In the genomic region with DNA sequence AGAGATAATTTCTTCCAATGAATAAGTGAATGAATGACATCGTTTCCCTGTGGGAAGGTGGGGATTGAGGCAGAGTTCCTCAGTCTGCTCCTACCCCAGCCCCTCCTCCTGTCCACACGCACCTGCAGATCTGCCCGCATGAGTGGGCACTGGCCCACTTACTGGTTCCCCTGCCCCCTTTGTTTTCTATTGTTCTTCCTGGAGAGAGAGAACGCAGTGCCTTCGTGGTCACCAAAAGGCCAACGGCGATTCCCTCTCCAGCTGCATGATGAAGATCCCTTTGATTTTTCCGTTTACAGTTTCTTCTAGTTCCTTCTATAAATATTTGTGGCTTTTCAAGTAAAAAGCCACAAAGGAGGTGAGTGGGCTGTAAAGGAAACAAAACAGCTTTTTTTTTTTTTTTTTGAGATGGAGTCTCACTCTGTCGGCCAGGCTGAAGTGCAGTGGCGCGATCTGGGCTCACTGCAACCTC, we compare ENCODE assay signal across 9 cellular contexts. TPM values are rescaled to one million over a fixed set of nuclear protein-coding genes. Genes with fewer than 3 reads are reported as not detected.
DNase-seq lines count a peak whose midpoint lies in the region; ATAC-seq and TF ChIP-seq lines count a peak whose summit lies in the region.
"Had no signal": no experiment of that assay in that cellular context is flagged by ENCODE, and none has a peak within 500 bp of the region (broad histone marks: within the 10 kb centered on the region; RNA-seq: fewer than 3 reads in every experiment).

No MANE protein-coding gene starts in this region.

- no peaks in the 10 kb centered on the region for H3K27me3 ChIP-seq in CD4-positive, alpha-beta T cell (ENCODE audit: control insufficient read depth, insufficient read depth, low read length)
- H3K27me3 ChIP-seq in lower lobe of right lung (ENCODE audit: low read depth): no peaks in the 10 kb centered on the region

- POLR2A ChIA-PET in CD4-positive, alpha-beta T cell (lab: Charles Lee): interaction anchor here (1.0 to 2.7 kb wide), 5 partner anchors 9 to 60 kb away, joined by 3 to 8 read pairs (median 6); partner anchors contain the start of gene CDK9
- POLR2A ChIA-PET in activated CD4-positive, alpha-beta memory T cell treated with anti-CD3 and anti-CD28 coated beads, Interleukin-2, amount 10 ng/mL, durations not matched to agents 7 days and 5 days (lab: Charles Lee): interaction anchor here (0.6 to 4.9 kb wide), 2 partner anchors 10 to 14 kb away, joined by 3 to 44 read pairs; partner anchors contain the start of gene CDK9
- POLR2A ChIA-PET in GM10248 (lab: Yijun Ruan, JAX): interaction anchor here (0.6 to 1.7 kb wide), 5 partner anchors 12 to 179 kb away, joined by 3 to 6 read pairs (median 4); partner anchors contain the start of gene CDK9

- H3K27me3 Mint-ChIP-seq in CD4-positive, alpha-beta T cell: no peaks in the 10 kb centered on the region
- peaks cover 5% of the 10 kb centered on the region for H3K27me3 Mint-ChIP-seq in HFFc6 (ENCODE audit: insufficient read depth)
- H3K27me3 Mint-ChIP-seq in activated CD4-positive, alpha-beta memory T cell treated with anti-CD3 and anti-CD28 coated beads, Interleukin-2, amount 10 ng/mL, durations not matched to agents 7 days and 5 days: no peaks in the 10 kb centered on the region

- H3K4me1 Mint-ChIP-seq in CD4-positive, alpha-beta T cell (ENCODE audit: low read depth): peaks cover 26% of the 10 kb centered on the region
- H3K4me1 Mint-ChIP-seq in HFFc6 (ENCODE audit: low read depth): peaks cover 30% of the 10 kb centered on the region
- peaks cover 34% of the 10 kb centered on the region for H3K4me1 Mint-ChIP-seq in activated CD4-positive, alpha-beta memory T cell treated with anti-CD3 and anti-CD28 coated beads, Interleukin-2, amount 10 ng/mL, durations not matched to agents 7 days and 5 days

- H3K4me3 Mint-ChIP-seq in CD4-positive, alpha-beta T cell: peak overlapping the region; percentile 75
- H3K4me3 Mint-ChIP-seq in HFFc6: peak overlapping the region; percentile 12; the same call in 1 of the 2 replicates
- peak overlapping the region; percentile 35 for H3K4me3 Mint-ChIP-seq in activated CD4-positive, alpha-beta memory T cell treated with anti-CD3 and anti-CD28 coated beads, Interleukin-2, amount 10 ng/mL, durations not matched to agents 7 days and 5 days

- CTCF ChIA-PET in CD4-positive, alpha-beta T cell (lab: Charles Lee): interaction anchor here (1.4 to 1.9 kb wide), 3 partner anchors 10 to 125 kb away, joined by 3 to 5 read pairs (median 5); partner anchors contain the start of gene TOR2A
- CTCF ChIA-PET in activated CD4-positive, alpha-beta memory T cell treated with anti-CD3 and anti-CD28 coated beads, Interleukin-2, amount 10 ng/mL, durations not matched to agents 7 days and 5 days (lab: Charles Lee): interaction anchor here (0.6 to 1.3 kb wide), 4 partner anchors 8 to 264 kb away, joined by 3 to 5 read pairs (median 4); no protein-coding TSS in a partner anchor
- CTCF ChIA-PET in GM10248 (lab: Yijun Ruan, JAX): interaction anchor here (3.6 kb wide), 1 partner anchor 10 kb away, joined by 21 read pairs; the partner anchor contains the start of gene CDK9

- H3K27ac ChIP-seq in CD4-positive, alpha-beta T cell (ENCODE audit: low read depth, low read length): no peak overlapping the region
- H3K27ac ChIP-seq in lower lobe of right lung: peak overlapping the region; percentile 41
- H3K27ac ChIP-seq: neutrophil had no signal

- DNase-seq in CD4-positive, alpha-beta T cell: no peak
- DNase-seq in HFFc6 (peak; percentile 33), lower lobe of right lung (no peak), 8988T (no peak), GM10248 (ENCODE audit: extremely low spot score) (no peak)
- DNase-seq in activated CD4-positive, alpha-beta memory T cell treated with anti-CD3 and anti-CD28 coated beads, Interleukin-2, amount 10 ng/mL, durations not matched to agents 7 days and 5 days: no peak
- no peak for DNase-seq in stimulated activated naive CD4-positive, alpha-beta T cell treated with Interleukin-2 at 50 U/mL for 16 hours (lab: John Stamatoyannopoulos, UW)

- H3K4me1 ChIP-seq in lower lobe of right lung: peaks cover 45% of the 10 kb centered on the region

- no peaks in the 10 kb centered on the region for H3K9me3 Mint-ChIP-seq in CD4-positive, alpha-beta T cell
- H3K9me3 Mint-ChIP-seq in HFFc6: no peaks in the 10 kb centered on the region
- no peaks in the 10 kb centered on the region for H3K9me3 Mint-ChIP-seq in activated CD4-positive, alpha-beta memory T cell treated with anti-CD3 and anti-CD28 coated beads, Interleukin-2, amount 10 ng/mL, durations not matched to agents 7 days and 5 days

- no peak overlapping the region for H3K4me3 ChIP-seq in lower lobe of right lung

- ATAC-seq in CD4-positive, alpha-beta T cell (ENCODE audit: poor library complexity): peak; percentile 61
- ATAC-seq in lower lobe of right lung (no peak), GM21381 (IDR thresholded peaks at IDR 0.05; ENCODE audit: unreplicated experiment) (no peak)

- peaks cover 13% of the 10 kb centered on the region for H3K36me3 ChIP-seq in lower lobe of right lung

- H3K9me3 ChIP-seq in CD4-positive, alpha-beta T cell (ENCODE audit: control insufficient read depth, low read length): no peaks in the 10 kb centered on the region
- no peaks in the 10 kb centered on the region for H3K9me3 ChIP-seq in lower lobe of right lung
- H3K9me3 ChIP-seq: neutrophil had no signal

- H3K36me3 Mint-ChIP-seq in CD4-positive, alpha-beta T cell (ENCODE audit: low read depth): peaks cover 7% of the 10 kb centered on the region
- H3K36me3 Mint-ChIP-seq in HFFc6 (ENCODE audit: low read depth): no peaks in the 10 kb centered on the region; the same call in 1 of the 2 replicates
- H3K36me3 Mint-ChIP-seq in activated CD4-positive, alpha-beta memory T cell treated with anti-CD3 and anti-CD28 coated beads, Interleukin-2, amount 10 ng/mL, durations not matched to agents 7 days and 5 days (ENCODE audit: low read depth): peaks cover 20% of the 10 kb centered on the region

- no peak for TF ChIP-seq CTCF in CD4-positive, alpha-beta T cell (IDR thresholded peaks at IDR 0.05)
- TF ChIP-seq CTCF in HFFc6 (IDR thresholded peaks at IDR 0.05) (no peak), lower lobe of right lung (IDR thresholded peaks at IDR 0.05) (no peak), GM10248 (IDR thresholded peaks at IDR 0.05; ENCODE audit: control extremely low read depth, extremely low read depth, low read depth, missing control alignments) (no peak)

- intact Hi-C loops in CD4-positive, alpha-beta T cell (cut with DNase I, micrococcal nuclease): no loop called here
- intact Hi-C loops in lower lobe of right lung (cut with DNase I): no loop called here

- H3K27ac Mint-ChIP-seq in CD4-positive, alpha-beta T cell: peak overlapping the region; percentile 34
- peak overlapping the region; percentile 66 for H3K27ac Mint-ChIP-seq in HFFc6
- peak overlapping the region; percentile 68 for H3K27ac Mint-ChIP-seq in activated CD4-positive, alpha-beta memory T cell treated with anti-CD3 and anti-CD28 coated beads, Interleukin-2, amount 10 ng/mL, durations not matched to agents 7 days and 5 days

RNA-seq across cellular contexts. Expression of gene FPGS, which starts 5.7 kb away (rescaled TPM):
- 10 to 100 TPM; 58.0 to 66.6 TPM for total RNA-seq in CD4-positive, alpha-beta T cell
- total RNA-seq in HFFc6 (2021; fragmentation: NEBNext Ultra II Directional; extraction: Animal tissue kit (Norgen Biotek cat#: 25700)): 10 to 100 TPM; 51.9 to 69.2 (median 62.7) TPM
- total RNA-seq in activated CD4-positive, alpha-beta memory T cell treated with anti-CD3 and anti-CD28 coated beads, Interleukin-2, amount 10 ng/mL, durations not matched to agents 7 days and 5 days: 10 to 100 TPM; 65.6 to 65.8 TPM
- total RNA-seq in lower lobe of right lung: 55.4 TPM

RNA-seq across cellular contexts. Expression of gene CDK9, which starts 11.1 kb away (rescaled TPM):
- 100 to 1,000 TPM; 117 to 121 TPM for total RNA-seq in CD4-positive, alpha-beta T cell
- total RNA-seq in HFFc6 (2021; fragmentation: NEBNext Ultra II Directional; extraction: Animal tissue kit (Norgen Biotek cat#: 25700)): 10 to 100 TPM; 52.0 to 61.3 (median 56.2) TPM
- 100 to 1,000 TPM; 112 to 115 TPM for total RNA-seq in activated CD4-positive, alpha-beta memory T cell treated with anti-CD3 and anti-CD28 coated beads, Interleukin-2, amount 10 ng/mL, durations not matched to agents 7 days and 5 days
- total RNA-seq in lower lobe of right lung: 96.2 TPM

RNA-seq across cellular contexts. Expression of gene SH2D3C, which starts 18.5 kb away (rescaled TPM):
- total RNA-seq in CD4-positive, alpha-beta T cell: 10 to 100 TPM; 10.9 to 11.8 TPM
- total RNA-seq in HFFc6 (2021; fragmentation: NEBNext Ultra II Directional; extraction: Animal tissue kit (Norgen Biotek cat#: 25700)): not detected
- total RNA-seq in activated CD4-positive, alpha-beta memory T cell treated with anti-CD3 and anti-CD28 coated beads, Interleukin-2, amount 10 ng/mL, durations not matched to agents 7 days and 5 days: 10 to 100 TPM; 80.8 to 81.9 TPM
- total RNA-seq in lower lobe of right lung: 59.4 TPM

RNA-seq across cellular contexts. Expression of gene ENG, which starts 57.5 kb away (rescaled TPM):
- total RNA-seq in CD4-positive, alpha-beta T cell: 1 to 10 TPM; 2.5 to 2.6 TPM
- 100 to 1,000 TPM; 205 to 249 (median 227) TPM for total RNA-seq in HFFc6 (2021; fragmentation: NEBNext Ultra II Directional; extraction: Animal tissue kit (Norgen Biotek cat#: 25700))
- 10 to 100 TPM; 13.1 to 14.1 TPM for total RNA-seq in activated CD4-positive, alpha-beta memory T cell treated with anti-CD3 and anti-CD28 coated beads, Interleukin-2, amount 10 ng/mL, durations not matched to agents 7 days and 5 days
- 323 TPM for total RNA-seq in lower lobe of right lung

Comparison
In these comparisons a context has a peak if more than half of its experiments do, and no peak if none do; other contexts are left out.
1. H3K4me3 Mint-ChIP-seq: peak in every context shown above with its lines; median percentile 75 in CD4-positive, alpha-beta T cell; 35 in activated CD4-positive, alpha-beta memory T cell treated with anti-CD3 and anti-CD28 coated beads, Interleukin-2, amount 10 ng/mL, durations not matched to agents 7 days and 5 days; 12 in HFFc6.
2. RNA of gene SH2D3C, which starts 18.5 kb away (total RNA-seq): 80.8 to 81.9 TPM in activated CD4-positive, alpha-beta memory T cell treated with anti-CD3 and anti-CD28 coated beads, Interleukin-2, amount 10 ng/mL, durations not matched to agents 7 days and 5 days, 59.4 TPM in lower lobe of right lung (single experiment) and 10.9 to 11.8 TPM in CD4-positive, alpha-beta T cell; not detected in HFFc6; every median in the first group is over 10 times any median in the second.
3. Peak in every context shown above with its lines, with median percentiles within 50 percentile points of each other: H3K27ac Mint-ChIP-seq.